In genomic region chr1:235818632-235819136, GRCh38 we compare ENCODE assay signal across 12 cellular contexts. TPM values are rescaled to one million over a fixed set of nuclear protein-coding genes. Genes with fewer than 3 reads are reported as not detected.
DNase-seq lines count a peak whose midpoint lies in the region; ATAC-seq and TF ChIP-seq lines count a peak whose summit lies in the region.
"Had no signal": no experiment of that assay in that cellular context is flagged by ENCODE, and none has a peak within 500 bp of the region (broad histone marks: within the 10 kb centered on the region; RNA-seq: fewer than 3 reads in every experiment).

No MANE protein-coding gene starts in this region.

- intact Hi-C loops in left ventricle myocardium superior (cut with micrococcal nuclease): no loop called here
- intact Hi-C loops in heart left ventricle (cut with DNase I): no loop called here
- intact Hi-C loops in thyroid gland (cut with DNase I): no loop called here
- intact Hi-C loops in activated T-helper 1 cell treated with anti-CD3 and anti-CD28 coated beads, Interleukin-12 subunit alpha, Interleukin-12 subunit beta, Interleukin-2, Interleukin-4 antibody, amounts not matched to agents 30 ng/mL and 10 ng/mL and 1 ng/mL, durations not matched to agents 14 hours and 24 hours and 36 hours (cut with micrococcal nuclease): no loop called here

- H2BK5ac ChIP-seq in H9 (ENCODE audit: insufficient read length, low read length): no peak overlapping the region

- ATAC-seq in left ventricle myocardium superior (peak; percentile 58), heart left ventricle (no peak)
- ATAC-seq in central memory CD8-positive, alpha-beta T cell (replicated peaks; ENCODE audit: extremely low read depth, poor library complexity, severe bottlenecking): no peak

- H3K79me1 ChIP-seq in H9 (ENCODE audit: insufficient read depth, low read depth, low read length, poor library complexity, severe bottlenecking): no peaks in the 10 kb centered on the region

- no peak overlapping the region for H2BK12ac ChIP-seq in H9 (ENCODE audit: insufficient read length, low read depth, low read length)

- H3K14ac ChIP-seq in H9 (ENCODE audit: insufficient read depth, low read length): no peak overlapping the region

- H3K27me3 ChIP-seq in heart left ventricle (no peaks in the 10 kb centered on the region), thyroid gland (no peaks in the 10 kb centered on the region), H9 (ENCODE audit: insufficient read depth, low read length) (no peaks in the 10 kb centered on the region)

- H4K91ac ChIP-seq in H9 (ENCODE audit: insufficient read length, low read depth, low read length): no peak overlapping the region

- no peak overlapping the region for H3K4me2 ChIP-seq in H9 (ENCODE audit: insufficient read depth, insufficient read length, low read length)

- no peak overlapping the region for H2AFZ ChIP-seq in H9 (ENCODE audit: low read length)

- no peak overlapping the region for H3K18ac ChIP-seq in H9 (ENCODE audit: insufficient read length, low read depth, low read length)

- H3K56ac ChIP-seq in H9 (ENCODE audit: insufficient read length, low read depth, low read length): no peak overlapping the region

- H3K9me3 ChIP-seq in heart left ventricle: no peaks in the 10 kb centered on the region
- H3K9me3 ChIP-seq in thyroid gland: no peaks in the 10 kb centered on the region
- no peaks in the 10 kb centered on the region for H3K9me3 ChIP-seq in H9 (ENCODE audit: control insufficient read depth, low read depth, low read length)

- no peaks in the 10 kb centered on the region for H3K9me3 Mint-ChIP-seq in IgD-negative memory B cell
- no peaks in the 10 kb centered on the region for H3K9me3 Mint-ChIP-seq in central memory CD8-positive, alpha-beta T cell
- no peaks in the 10 kb centered on the region for H3K9me3 Mint-ChIP-seq in activated T-helper 1 cell treated with anti-CD3 and anti-CD28 coated beads, Interleukin-12 subunit alpha, Interleukin-12 subunit beta, Interleukin-2, Interleukin-4 antibody, amounts not matched to agents 30 ng/mL and 10 ng/mL and 1 ng/mL, durations not matched to agents 14 hours and 24 hours and 36 hours
- H3K9me3 Mint-ChIP-seq in H9: no peaks in the 10 kb centered on the region

- H2AK5ac ChIP-seq in H9 (ENCODE audit: insufficient read length, low read length): no peak overlapping the region

- H3K36me3 ChIP-seq in heart left ventricle (peaks cover 0 to 17% (median 0%) of the 10 kb centered on the region in 9 donors), thyroid gland (no peaks in the 10 kb centered on the region)

- H3K9ac ChIP-seq in H9 (ENCODE audit: extremely low read depth, insufficient read length, low read length): no peak overlapping the region

- H3K4ac ChIP-seq in H9 (ENCODE audit: low read depth, low read length): no peak overlapping the region

- H2BK15ac ChIP-seq in H9 (ENCODE audit: low read depth, low read length): no peak overlapping the region

- H3K4me1 ChIP-seq in heart left ventricle (no peaks in the 10 kb centered on the region), thyroid gland (no peaks in the 10 kb centered on the region), H9 (ENCODE audit: insufficient read depth, low read length) (peaks cover 3% of the 10 kb centered on the region; the same call in 1 of the 2 replicates)

- no peak overlapping the region for H2BK120ac ChIP-seq in H9 (ENCODE audit: low read depth, low read length, poor library complexity, severe bottlenecking)

- no peaks in the 10 kb centered on the region for H3K27me3 Mint-ChIP-seq in IgD-negative memory B cell
- H3K27me3 Mint-ChIP-seq in central memory CD8-positive, alpha-beta T cell: no peaks in the 10 kb centered on the region
- H3K27me3 Mint-ChIP-seq in activated T-helper 1 cell treated with anti-CD3 and anti-CD28 coated beads, Interleukin-12 subunit alpha, Interleukin-12 subunit beta, Interleukin-2, Interleukin-4 antibody, amounts not matched to agents 30 ng/mL and 10 ng/mL and 1 ng/mL, durations not matched to agents 14 hours and 24 hours and 36 hours (ENCODE audit: insufficient read depth): no peaks in the 10 kb centered on the region
- no peaks in the 10 kb centered on the region; the same call in 1 of the 2 replicates for H3K27me3 Mint-ChIP-seq in H9 (ENCODE audit: low read depth)

- no peaks in the 10 kb centered on the region for H3K23me2 ChIP-seq in H9 (ENCODE audit: insufficient read length, low read depth, low read length, poor library complexity, severe bottlenecking)

- peak overlapping the region in 2 of 3 donors; percentile 45 to 46 for H3K27ac Mint-ChIP-seq in IgD-negative memory B cell
- H3K27ac Mint-ChIP-seq in central memory CD8-positive, alpha-beta T cell (ENCODE audit: low read depth): peak overlapping the region; percentile 66
- no peak overlapping the region for H3K27ac Mint-ChIP-seq in activated T-helper 1 cell treated with anti-CD3 and anti-CD28 coated beads, Interleukin-12 subunit alpha, Interleukin-12 subunit beta, Interleukin-2, Interleukin-4 antibody, amounts not matched to agents 30 ng/mL and 10 ng/mL and 1 ng/mL, durations not matched to agents 14 hours and 24 hours and 36 hours
- no peak overlapping the region for H3K27ac Mint-ChIP-seq in H9

- WGBS in heart left ventricle, 4 donors: 75 to 81% (median 76%) methylated on average over 5 of the region's 5 CpGs
- WGBS in thyroid gland, 2 donors: 55 to 65% methylated on average over 5 of the region's 5 CpGs
- no CpG with 5 or more reads among the region's 5 CpGs for WGBS in H9 (ENCODE audit: extremely low coverage, insufficient read length, low lambda C conversion rate)

- no peak for DNase-seq in left ventricle myocardium superior
- no peak for DNase-seq in heart left ventricle
- no peak for DNase-seq in central memory CD8-positive, alpha-beta T cell (ENCODE audit: low spot score in 2 of 2)
- DNase-seq in thyroid gland: peak; percentile 74 to 83
- no peak for DNase-seq in NCI-H748 (lab: John Stamatoyannopoulos, UW; ENCODE audit: unreplicated experiment)
- DNase-seq in activated T-helper 1 cell treated with anti-CD3 and anti-CD28 coated beads, Interleukin-12 subunit alpha, Interleukin-12 subunit beta, Interleukin-2, Interleukin-4 antibody, amounts not matched to agents 30 ng/mL and 10 ng/mL and 1 ng/mL, durations not matched to agents 14 hours and 24 hours and 36 hours (ENCODE audit: low spot score): no peak
- no peak for DNase-seq in H9
- DNase-seq: NCI-H1105 treated with DMSO at 0.1 percent for 48 hours, NCI-H187, NCI-H69, RPMI8226 had no signal

- H3K4me1 Mint-ChIP-seq in IgD-negative memory B cell: peaks cover 0 to 9% (median 9%) of the 10 kb centered on the region in 3 donors
- peaks cover 34% of the 10 kb centered on the region for H3K4me1 Mint-ChIP-seq in central memory CD8-positive, alpha-beta T cell
- H3K4me1 Mint-ChIP-seq in activated T-helper 1 cell treated with anti-CD3 and anti-CD28 coated beads, Interleukin-12 subunit alpha, Interleukin-12 subunit beta, Interleukin-2, Interleukin-4 antibody, amounts not matched to agents 30 ng/mL and 10 ng/mL and 1 ng/mL, durations not matched to agents 14 hours and 24 hours and 36 hours (ENCODE audit: low read depth): peaks cover 19% of the 10 kb centered on the region
- H3K4me1 Mint-ChIP-seq in H9: peaks cover 6 to 9% of the 10 kb centered on the region in 2 experiments; a peak in 3 of 4 replicates

- no peak overlapping the region for H3K27ac ChIP-seq in heart left ventricle
- no peak overlapping the region for H3K27ac ChIP-seq in thyroid gland
- no peak overlapping the region for H3K27ac ChIP-seq in H9 (ENCODE audit: insufficient read length, low read depth, low read length)

- TF ChIP-seq POLR2A in heart left ventricle (IDR thresholded peaks at IDR 0.05) (no peak), thyroid gland (IDR thresholded peaks at IDR 0.05) (no peak)

- H3T11ph ChIP-seq in H9 (ENCODE audit: low read length): no peak overlapping the region

- TF ChIP-seq CTCF in heart left ventricle (IDR thresholded peaks at IDR 0.05) (no peak), thyroid gland (IDR thresholded peaks at IDR 0.05) (no peak), H9 (conservative IDR thresholded peaks at IDR 0.05) (no peak)

- no peaks in the 10 kb centered on the region for H4K20me1 ChIP-seq in H9 (ENCODE audit: control insufficient read depth, insufficient read depth, insufficient read length)

- H3K4me3 Mint-ChIP-seq in IgD-negative memory B cell: no peak overlapping the region
- H3K4me3 Mint-ChIP-seq in central memory CD8-positive, alpha-beta T cell: no peak overlapping the region
- no peak overlapping the region for H3K4me3 Mint-ChIP-seq in activated T-helper 1 cell treated with anti-CD3 and anti-CD28 coated beads, Interleukin-12 subunit alpha, Interleukin-12 subunit beta, Interleukin-2, Interleukin-4 antibody, amounts not matched to agents 30 ng/mL and 10 ng/mL and 1 ng/mL, durations not matched to agents 14 hours and 24 hours and 36 hours
- no peak overlapping the region for H3K4me3 Mint-ChIP-seq in H9

- H3K4me3 ChIP-seq in heart left ventricle: no peak overlapping the region
- no peak overlapping the region for H3K4me3 ChIP-seq in thyroid gland (replicated peaks in 1 of 3)

- no peak overlapping the region for H3K23ac ChIP-seq in H9 (ENCODE audit: insufficient read length, low read depth, low read length)

- H3K79me2 ChIP-seq in H9 (ENCODE audit: insufficient read depth, low read length): no peaks in the 10 kb centered on the region

- peaks cover 5% of the 10 kb centered on the region for H3K36me3 Mint-ChIP-seq in IgD-negative memory B cell
- H3K36me3 Mint-ChIP-seq in central memory CD8-positive, alpha-beta T cell (ENCODE audit: insufficient read depth): peaks cover 2% of the 10 kb centered on the region
- peaks cover 14% of the 10 kb centered on the region for H3K36me3 Mint-ChIP-seq in activated T-helper 1 cell treated with anti-CD3 and anti-CD28 coated beads, Interleukin-12 subunit alpha, Interleukin-12 subunit beta, Interleukin-2, Interleukin-4 antibody, amounts not matched to agents 30 ng/mL and 10 ng/mL and 1 ng/mL, durations not matched to agents 14 hours and 24 hours and 36 hours (ENCODE audit: low read depth)
- H3K36me3 Mint-ChIP-seq in H9 (ENCODE audit: insufficient read depth in 1 of 3, low read depth in 3 of 3): no peaks in the 10 kb centered on the region

- H4K8ac ChIP-seq in H9 (replicated peaks; ENCODE audit: insufficient read length, low read depth, low read length): no peak overlapping the region

- H2BK20ac ChIP-seq in H9 (ENCODE audit: low read depth, low read length, poor library complexity, severe bottlenecking): no peak overlapping the region

- no peak overlapping the region for H4K5ac ChIP-seq in H9 (ENCODE audit: insufficient read length, low read depth, low read length)

RNA-seq across cellular contexts. Expression of gene LYST, which starts 48.0 kb away (rescaled TPM):
- total RNA-seq in left ventricle myocardium superior (11.9 TPM), heart left ventricle (10 to 100 TPM in 6 of 9 donors, 1 to 10 TPM in 3; 6.9 to 22.5 (median 12.0) TPM), thyroid gland (10 to 100 TPM; 46.8 to 68.4 (median 47.8) TPM), H9 (2021) (0.13 and 0.57 TPM in 2 replicates)
- polyA plus RNA-seq in heart left ventricle (1 to 10 TPM; 3.4 to 4.0 TPM), IgD-negative memory B cell (29.4 TPM)
- 144 and 145 TPM in 2 replicates for total RNA-seq in activated T-helper 1 cell treated with anti-CD3 and anti-CD28 coated beads, Interleukin-12 subunit alpha, Interleukin-12 subunit beta, Interleukin-2, Interleukin-4 antibody, amounts not matched to agents 30 ng/mL and 10 ng/mL and 1 ng/mL, durations not matched to agents 14 hours and 24 hours and 36 hours

Comparison
In these comparisons a context has a peak if more than half of its experiments do, and no peak if none do; other contexts are left out.
1. DNase-seq: peak in thyroid gland (2 of 2); none in left ventricle myocardium superior (single experiment), heart left ventricle (0 of 5), central memory CD8-positive, alpha-beta T cell (0 of 2), NCI-H748 (single experiment), activated T-helper 1 cell treated with anti-CD3 and anti-CD28 coated beads, Interleukin-12 subunit alpha, Interleukin-12 subunit beta, Interleukin-2, Interleukin-4 antibody, amounts not matched to agents 30 ng/mL and 10 ng/mL and 1 ng/mL, durations not matched to agents 14 hours and 24 hours and 36 hours (single experiment) and H9 (single experiment).
2. H3K27ac Mint-ChIP-seq: peak in IgD-negative memory B cell (2 of 3) and central memory CD8-positive, alpha-beta T cell (single experiment); none in activated T-helper 1 cell treated with anti-CD3 and anti-CD28 coated beads, Interleukin-12 subunit alpha, Interleukin-12 subunit beta, Interleukin-2, Interleukin-4 antibody, amounts not matched to agents 30 ng/mL and 10 ng/mL and 1 ng/mL, durations not matched to agents 14 hours and 24 hours and 36 hours (single experiment) and H9 (0 of 3).